ENCODE assay signal across 17 cellular contexts in the genomic region with DNA sequence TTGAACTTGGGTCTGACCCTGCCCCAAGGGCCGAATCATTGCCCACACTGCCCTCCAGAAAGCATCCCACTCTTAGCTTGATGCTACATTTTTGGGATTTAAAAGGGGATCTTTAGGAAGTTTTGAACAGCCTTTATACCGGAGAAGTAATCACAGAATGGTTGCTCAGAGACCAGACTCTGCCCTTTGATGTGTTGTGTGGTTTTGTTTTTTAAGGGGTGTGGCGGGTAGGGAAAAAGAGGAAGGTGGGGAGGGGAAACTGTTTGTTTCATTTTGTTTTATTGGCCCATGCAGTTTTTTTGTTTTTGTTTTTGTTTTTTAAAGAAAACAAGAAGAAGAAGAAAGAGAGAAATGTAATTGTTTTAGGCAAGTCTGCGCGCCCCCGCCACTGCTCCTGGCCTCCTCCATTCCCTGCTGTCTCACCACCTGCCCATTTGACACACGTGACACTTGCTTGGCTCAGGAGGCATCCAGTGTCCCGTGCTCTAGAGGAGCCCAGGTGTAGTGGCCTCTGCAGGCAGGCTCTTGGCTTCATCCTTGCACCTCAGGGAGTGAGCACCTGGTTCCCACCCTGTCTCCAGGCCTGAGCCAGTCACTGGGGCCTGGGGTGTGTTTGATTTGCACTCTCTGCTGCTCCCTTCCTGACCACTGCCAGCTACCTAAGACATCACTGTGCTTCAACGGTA. TPM values are rescaled to one million over a fixed set of nuclear protein-coding genes. Genes with fewer than 3 reads are reported as not detected.
DNase-seq lines count a peak whose midpoint lies in the region; ATAC-seq lines count a peak whose summit lies in the region.
"Had no signal": no experiment of that assay in that cellular context is flagged by ENCODE, and none has a peak within 500 bp of the region (broad histone marks: within the 10 kb centered on the region; RNA-seq: fewer than 3 reads in every experiment).

No MANE protein-coding gene starts in this region.

- H3K27ac ChIP-seq in CD4-positive, alpha-beta memory T cell (ENCODE audit: low read depth, low read length), result no peak overlapping the region
- H3K27ac ChIP-seq in effector memory CD4-positive, alpha-beta T cell (ENCODE audit: insufficient read depth, low read length, poor library complexity, severe bottlenecking), result peak overlapping the region; percentile 3
- H3K27ac ChIP-seq: A549, vagina had no signal

- H3K4me1 ChIP-seq in CD4-positive, alpha-beta memory T cell (ENCODE audit: insufficient read depth, low read length), result peaks cover 38% of the 10 kb centered on the region
- H3K4me1 ChIP-seq in effector memory CD4-positive, alpha-beta T cell (ENCODE audit: control insufficient read depth, insufficient read depth, low read length, poor library complexity, severe bottlenecking), result peaks cover 29% of the 10 kb centered on the region
- H3K4me1 ChIP-seq: A549, vagina had no signal

- peak overlapping the region in 1 of 2 donors; percentile 25 for H3K4me3 ChIP-seq in CD4-positive, alpha-beta memory T cell (ENCODE audit: low read length in 2 of 2)
- H3K4me3 ChIP-seq in effector memory CD4-positive, alpha-beta T cell (ENCODE audit: insufficient read depth, low read depth, low read length, poor library complexity, severe bottlenecking), result no peak overlapping the region
- H3K4me3 ChIP-seq: A549, right lobe of liver, vagina had no signal

- intact Hi-C loops in CD4-positive, alpha-beta memory T cell (cut with micrococcal nuclease), result loop anchor here (5.0 kb wide), 2 partner anchors 35 to 50 kb away; no protein-coding TSS in a partner anchor

- peaks cover 35 to 54% (median 42%) of the 10 kb centered on the region in 4 donors for H3K4me1 Mint-ChIP-seq in CD4-positive, alpha-beta memory T cell

- no peaks in the 10 kb centered on the region for H3K9me3 Mint-ChIP-seq in CD4-positive, alpha-beta memory T cell

- DNase-seq in NCI-H345 (lab: John Stamatoyannopoulos, UW) (peak; percentile 9), NCI-H345 treated with DMSO at 0.1 percent for 48 hours (lab: John Stamatoyannopoulos, UW; ENCODE audit: unreplicated experiment) (no peak), NCI-H69 (lab: John Stamatoyannopoulos, UW) (peak; percentile 74), HUDEP-2 (lab: John Stamatoyannopoulos, UW; ENCODE audit: unreplicated experiment in 76 of 76) (no peak)
- DNase-seq in CD4-positive, alpha-beta memory T cell, result peak in 4 of 5 donors; percentile 44 to 55 (median 50)
- no peak for DNase-seq in effector memory CD4-positive, alpha-beta T cell
- DNase-seq: activated CD4-positive, CD25-positive, alpha-beta regulatory T cell; activated naive CD4-positive, alpha-beta T cell treated with anti-CD3 and anti-CD28 coated beads, Interleukin-2, amount 50 U/mL, for 16 hours; CD4-positive, CD25-positive, alpha-beta regulatory T cell; dermis blood vessel endothelial cell; NCI-H2081 had no signal

- CTCF ChIA-PET in CD4-positive, alpha-beta memory T cell (lab: Charles Lee; ENCODE audit: partially characterized antibody), result interaction anchor here (0.6 to 3.2 kb wide), 6 partner anchors 23 to 129 kb away, joined by 3 to 23 read pairs (median 4); no protein-coding TSS in a partner anchor

- H3K27ac Mint-ChIP-seq in CD4-positive, alpha-beta memory T cell, result peak overlapping the region; percentile 73 to 94 (median 83)
- H3K27ac Mint-ChIP-seq: CD4-positive, CD25-positive, alpha-beta regulatory T cell had no signal

- H3K36me3 ChIP-seq in CD4-positive, alpha-beta memory T cell (ENCODE audit: insufficient read depth, low read length), result no peaks in the 10 kb centered on the region
- H3K36me3 ChIP-seq in effector memory CD4-positive, alpha-beta T cell (ENCODE audit: control insufficient read depth, insufficient read depth, low read length), result no peaks in the 10 kb centered on the region
- H3K36me3 ChIP-seq: right lobe of liver, vagina had no signal

- no peaks in the 10 kb centered on the region for H3K27me3 Mint-ChIP-seq in CD4-positive, alpha-beta memory T cell
- H3K27me3 Mint-ChIP-seq: CD4-positive, CD25-positive, alpha-beta regulatory T cell had no signal

- ATAC-seq in HG03439 (IDR thresholded peaks at IDR 0.05; ENCODE audit: unreplicated experiment) (no peak), HG03378 (IDR thresholded peaks at IDR 0.05; ENCODE audit: unreplicated experiment) (no peak)
- ATAC-seq: A549 had no signal

- peaks cover 0 to 1% of the 10 kb centered on the region in 2 donors for H3K36me3 Mint-ChIP-seq in CD4-positive, alpha-beta memory T cell
- H3K36me3 Mint-ChIP-seq: CD4-positive, CD25-positive, alpha-beta regulatory T cell had no signal

- no peaks in the 10 kb centered on the region for H3K27me3 ChIP-seq in CD4-positive, alpha-beta memory T cell (ENCODE audit: insufficient read depth, low read length)
- H3K27me3 ChIP-seq in effector memory CD4-positive, alpha-beta T cell (replicated peaks; ENCODE audit: control insufficient read depth, insufficient read depth, low read length, poor library complexity, severe bottlenecking), result no peaks in the 10 kb centered on the region
- H3K27me3 ChIP-seq: right lobe of liver, vagina had no signal

- POLR2A ChIA-PET in CD4-positive, alpha-beta memory T cell (lab: Charles Lee; ENCODE audit: partially characterized antibody), result interaction anchor here (1.1 to 5.5 kb wide), 5 partner anchors 11 to 51 kb away, joined by 3 to 26 read pairs (median 8); no protein-coding TSS in a partner anchor

- H3K9me3 ChIP-seq in CD4-positive, alpha-beta memory T cell (ENCODE audit: control insufficient read depth in 1 of 2, low read length in 2 of 2), result no peaks in the 10 kb centered on the region
- no peaks in the 10 kb centered on the region for H3K9me3 ChIP-seq in effector memory CD4-positive, alpha-beta T cell (ENCODE audit: control insufficient read depth, low read length)
- H3K9me3 ChIP-seq: A549, right lobe of liver, vagina had no signal

- H3K4me3 Mint-ChIP-seq in CD4-positive, alpha-beta memory T cell, result peak overlapping the region; percentile 63 to 90 (median 81)

RNA-seq across cellular contexts. Expression of a gene that starts 35.7 kb away (rescaled TPM):
- total RNA-seq in CD4-positive, alpha-beta memory T cell, result 10 to 100 TPM; 10.5 to 10.8 TPM
- 1 to 10 TPM in 1 of 2 donors, not detected in 1; 1.5 TPM for polyA plus RNA-seq in CD4-positive, alpha-beta memory T cell
- total RNA-seq: dermis blood vessel endothelial cell, glomerular endothelial cell had no signal
- polyA plus RNA-seq: CD4-positive, CD25-positive, alpha-beta regulatory T cell had no signal

Comparison
In these comparisons a context has a peak if more than half of its experiments do, and no peak if none do; other contexts are left out.
1. DNase-seq: peak in NCI-H345 (single experiment), CD4-positive, alpha-beta memory T cell (4 of 5) and NCI-H69 (single experiment); none in NCI-H345 treated with DMSO at 0.1 percent for 48 hours (single experiment), effector memory CD4-positive, alpha-beta T cell (0 of 3) and HUDEP-2 (0 of 76).